In the genomic region with DNA sequence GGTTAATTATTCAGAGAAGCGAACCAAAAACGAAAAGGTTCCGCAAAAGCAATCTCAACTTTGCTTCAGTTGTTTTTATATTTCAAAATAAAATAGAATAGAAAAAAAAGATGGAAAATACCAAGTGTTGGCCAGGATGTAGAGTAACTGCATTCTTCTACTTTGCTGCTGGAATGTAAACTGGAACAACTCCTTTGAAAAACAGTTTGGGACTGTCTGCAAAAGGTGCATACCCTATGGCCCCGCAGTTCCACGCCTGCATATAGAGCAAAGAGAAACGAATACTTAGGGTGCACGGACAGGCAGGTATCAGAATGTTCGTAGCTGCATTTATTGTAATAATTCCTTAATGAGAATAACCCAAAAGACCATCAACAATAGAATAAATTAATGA, we compare ENCODE assay signal across 9 cellular contexts. TPM values are rescaled to one million over a fixed set of nuclear protein-coding genes. Genes with fewer than 3 reads are reported as not detected.
DNase-seq lines count a peak whose midpoint lies in the region; ATAC-seq, FAIRE-seq and TF ChIP-seq lines count a peak whose summit lies in the region.
"Had no signal": no experiment of that assay in that cellular context is flagged by ENCODE, and none has a peak within 500 bp of the region (broad histone marks: within the 10 kb centered on the region; RNA-seq: fewer than 3 reads in every experiment).

No MANE protein-coding gene starts in this region.

- TF ChIP-seq POLR2A in A549 (IDR thresholded peaks at IDR 0.05; ENCODE audit: low read length): no peak
- TF ChIP-seq POLR2A in breast epithelium (IDR thresholded peaks at IDR 0.05): no peak

- no peak for ATAC-seq in A549
- no peak for ATAC-seq in mucosa of descending colon
- ATAC-seq in GM21447 (IDR thresholded peaks at IDR 0.05; ENCODE audit: unreplicated experiment): no peak
- no peak for ATAC-seq in HG02852 (IDR thresholded peaks at IDR 0.05; ENCODE audit: unreplicated experiment)
- ATAC-seq in GM21528 (IDR thresholded peaks at IDR 0.05; ENCODE audit: low FRiP score, unreplicated experiment): no peak

- POLR2A ChIA-PET in A549 (lab: Yijun Ruan, JAX): interaction anchor here (1.5 to 1.8 kb wide), 2 partner anchors 91 to 94 kb away, joined by 6 to 10 read pairs; no protein-coding TSS in a partner anchor

- H3K4me2 ChIP-seq in A549: peak overlapping the region; percentile 75

- CTCF ChIA-PET in A549 (lab: Yijun Ruan, JAX): interaction anchor here (0.8 to 1.9 kb wide), 4 partner anchors 91 to 580 kb away, joined by 3 to 13 read pairs (median 5); partner anchors contain the start of genes DST and PRIM2

- H3K27ac ChIP-seq in A549 (peak overlapping the region; percentile 95 to 98), HUES6 (ENCODE audit: low read depth, low read length) (peak overlapping the region; percentile 98), breast epithelium (peak overlapping the region; percentile 76 to 83)

- intact Hi-C loops in breast epithelium (cut with DNase I; ENCODE audit: low total_unique reads) (no loop called here), mucosa of descending colon (cut with DNase I, micrococcal nuclease) (no loop called here)

- H3K4me1 ChIP-seq in A549: no peaks in the 10 kb centered on the region
- peaks cover 28% of the 10 kb centered on the region for H3K4me1 ChIP-seq in HUES6 (ENCODE audit: control insufficient read depth, insufficient read depth, low read length)
- H3K4me1 ChIP-seq in breast epithelium: no peaks in the 10 kb centered on the region
- no peaks in the 10 kb centered on the region for H3K4me1 ChIP-seq in mucosa of descending colon (ENCODE audit: low read depth)

- peak overlapping the region; percentile 100 for H3K4me3 ChIP-seq in A549
- H3K4me3 ChIP-seq in HUES6 (ENCODE audit: low read depth, low read length): peak overlapping the region; percentile 88
- peak overlapping the region; percentile 77 to 97 (median 84) for H3K4me3 ChIP-seq in breast epithelium
- peak overlapping the region; percentile 86 for H3K4me3 ChIP-seq in mucosa of descending colon

- DNase-seq in A549 (ENCODE audit: low read depth in 1 of 2, low spot score in 1 of 2) (no peak), breast epithelium (ENCODE audit: low spot score in 2 of 2) (no peak), mucosa of descending colon (peak in 1 of 3 donors; percentile 21), HuH-7.5 (ENCODE audit: low spot score) (no peak)

- TF ChIP-seq CTCF in A549 (IDR thresholded peaks at IDR 0.05) (no peak), breast epithelium (IDR thresholded peaks at IDR 0.05) (no peak), mucosa of descending colon (IDR thresholded peaks at IDR 0.05) (no peak)

- WGBS in A549 (ENCODE audit: missing lambda C conversion rate): 32% methylated on average over 8 of the region's 8 CpGs

- FAIRE-seq in A549 (lab: Jason Lieb, UNC): no peak
- FAIRE-seq: TTC549 had no signal

- H3K9me3 ChIP-seq in A549 (no peaks in the 10 kb centered on the region), HUES6 (ENCODE audit: control insufficient read depth, insufficient read depth, low read depth, low read length) (peaks cover 8% of the 10 kb centered on the region; the same call in 1 of the 2 replicates), breast epithelium (no peaks in the 10 kb centered on the region), mucosa of descending colon (no peaks in the 10 kb centered on the region)

- no peak for TF ChIP-seq RAD21 in A549 (conservative IDR thresholded peaks at IDR 0.05 in 1 of 2, IDR thresholded peaks at IDR 0.05 in 1 of 2)

- H3K27me3 ChIP-seq in HUES6 (ENCODE audit: control insufficient read depth, insufficient read depth, low read length) (no peaks in the 10 kb centered on the region), breast epithelium (no peaks in the 10 kb centered on the region)

- H3K9ac ChIP-seq in HUES6 (ENCODE audit: low read length): peak overlapping the region; percentile 93

- H3K36me3 ChIP-seq in HUES6 (ENCODE audit: control insufficient read depth, insufficient read depth, low read length): peaks cover 7% of the 10 kb centered on the region; the same call in 1 of the 2 replicates
- no peaks in the 10 kb centered on the region for H3K36me3 ChIP-seq in breast epithelium
- H3K36me3 ChIP-seq in mucosa of descending colon (ENCODE audit: low read depth): no peaks in the 10 kb centered on the region

- TF ChIP-seq EP300 in A549 (IDR thresholded peaks at IDR 0.05): no peak

TF ChIP-seq in A549, 52 proteins besides CTCF, POLR2A, EP300 and RAD21 (continues in another document):
- TF ChIP-seq ZSCAN20 (CRISPR knock-in tag; IDR thresholded peaks at IDR 0.05) (no peak), RARB (CRISPR knock-in tag; IDR thresholded peaks at IDR 0.05) (no peak), SREBF2 (IDR thresholded peaks at IDR 0.05) (no peak), USF2 (IDR thresholded peaks at IDR 0.05) (no peak), ZFP36 (IDR thresholded peaks at IDR 0.05; ENCODE audit: borderline replicate concordance, partially characterized antibody) (no peak), HMGXB4 (CRISPR knock-in tag; IDR thresholded peaks at IDR 0.05; ENCODE audit: borderline replicate concordance) (no peak), EHMT2 (IDR thresholded peaks at IDR 0.05; ENCODE audit: low read depth) (no peak), NR3C1 (IDR thresholded peaks at IDR 0.05) (no peak), CHD4 (IDR thresholded peaks at IDR 0.05; ENCODE audit: borderline replicate concordance) (no peak), RNF2 (IDR thresholded peaks at IDR 0.05; ENCODE audit: borderline replicate concordance, low read depth) (no peak), ZNF302 (CRISPR knock-in tag; IDR thresholded peaks at IDR 0.05) (no peak), CHD2 (IDR thresholded peaks at IDR 0.05; ENCODE audit: low read length, partially characterized antibody) (no peak), CBX2 (IDR thresholded peaks at IDR 0.05; ENCODE audit: borderline replicate concordance, low read depth) (no peak)
- TF ChIP-seq, protein P1, sequence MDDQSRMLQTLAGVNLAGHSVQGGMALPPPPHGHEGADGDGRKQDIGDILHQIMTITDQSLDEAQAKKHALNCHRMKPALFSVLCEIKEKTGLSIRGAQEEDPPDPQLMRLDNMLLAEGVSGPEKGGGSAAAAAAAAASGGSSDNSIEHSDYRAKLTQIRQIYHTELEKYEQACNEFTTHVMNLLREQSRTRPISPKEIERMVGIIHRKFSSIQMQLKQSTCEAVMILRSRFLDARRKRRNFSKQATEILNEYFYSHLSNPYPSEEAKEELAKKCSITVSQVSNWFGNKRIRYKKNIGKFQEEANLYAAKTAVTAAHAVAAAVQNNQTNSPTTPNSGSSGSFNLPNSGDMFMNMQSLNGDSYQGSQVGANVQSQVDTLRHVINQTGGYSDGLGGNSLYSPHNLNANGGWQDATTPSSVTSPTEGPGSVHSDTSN (IDR thresholded peaks at IDR 0.05): no peak
- TF ChIP-seq, protein P2, sequence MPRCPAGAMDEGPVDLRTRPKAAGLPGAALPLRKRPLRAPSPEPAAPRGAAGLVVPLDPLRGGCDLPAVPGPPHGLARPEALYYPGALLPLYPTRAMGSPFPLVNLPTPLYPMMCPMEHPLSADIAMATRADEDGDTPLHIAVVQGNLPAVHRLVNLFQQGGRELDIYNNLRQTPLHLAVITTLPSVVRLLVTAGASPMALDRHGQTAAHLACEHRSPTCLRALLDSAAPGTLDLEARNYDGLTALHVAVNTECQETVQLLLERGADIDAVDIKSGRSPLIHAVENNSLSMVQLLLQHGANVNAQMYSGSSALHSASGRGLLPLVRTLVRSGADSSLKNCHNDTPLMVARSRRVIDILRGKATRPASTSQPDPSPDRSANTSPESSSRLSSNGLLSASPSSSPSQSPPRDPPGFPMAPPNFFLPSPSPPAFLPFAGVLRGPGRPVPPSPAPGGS (IDR thresholded peaks at IDR 0.05): no peak
- TF ChIP-seq, protein P3, sequence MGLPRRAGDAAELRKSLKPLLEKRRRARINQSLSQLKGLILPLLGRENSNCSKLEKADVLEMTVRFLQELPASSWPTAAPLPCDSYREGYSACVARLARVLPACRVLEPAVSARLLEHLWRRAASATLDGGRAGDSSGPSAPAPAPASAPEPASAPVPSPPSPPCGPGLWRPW (IDR thresholded peaks at IDR 0.05): no peak

RNA-seq across cellular contexts. Expression of gene RAB23, which starts 0.6 kb away (rescaled TPM):
- polyA plus RNA-seq in A549 (2011; rRNA removed): 16.3 and 21.5 TPM in 2 replicates
- 2.1 and 2.6 TPM in 2 replicates for polyA plus RNA-seq in A549 (2012; cell fraction: cytosol; rRNA removed)
- 0.67 and 1.1 TPM in 2 replicates for polyA plus RNA-seq in A549 (2012; cell fraction: nucleus; rRNA removed)
- polyA plus RNA-seq in A549 (2017; fragmentation: RNase III; extraction: RNeasy Plus Mini Kit Qiagen cat#74134 plus additional on column Dnase treatment): 8.6 to 8.8 TPM (median 8.6 TPM) in 3 replicates
- polyA minus RNA-seq in A549 (2011; rRNA and poly(A)+ RNA removed): 3.5 and 3.6 TPM in 2 replicates
- total RNA-seq in breast epithelium: 10 to 100 TPM; 10.4 to 11.7 (median 10.8) TPM
- 100 to 1,000 TPM in 1 of 3 donors, 1 to 10 TPM in 2; 2.9 to 109 (median 8.7) TPM for total RNA-seq in mucosa of descending colon

RNA-seq across cellular contexts. Expression of gene BAG2, which starts 50.6 kb away (rescaled TPM):
- 10.2 and 13.9 TPM in 2 replicates for polyA plus RNA-seq in A549 (2011; rRNA removed)
- 3.9 and 4.5 TPM in 2 replicates for polyA plus RNA-seq in A549 (2012; cell fraction: cytosol; rRNA removed)
- 2.1 TPM in 2 replicates for polyA plus RNA-seq in A549 (2012; cell fraction: nucleus; rRNA removed)
- polyA plus RNA-seq in A549 (2017; fragmentation: RNase III; extraction: RNeasy Plus Mini Kit Qiagen cat#74134 plus additional on column Dnase treatment): 8.7 to 9.5 TPM (median 9.3 TPM) in 3 replicates
- 3.5 and 3.7 TPM in 2 replicates for polyA minus RNA-seq in A549 (2011; rRNA and poly(A)+ RNA removed)
- total RNA-seq in breast epithelium: 1 to 10 TPM; 2.2 to 4.9 (median 4.2) TPM
- total RNA-seq in mucosa of descending colon: 10 to 100 TPM in 1 of 3 donors, 1 to 10 TPM in 1, under 1 TPM in 1; 0.96 to 43.7 (median 2.3) TPM
